ENCODE assay signal across 23 cellular contexts in the genomic region with DNA sequence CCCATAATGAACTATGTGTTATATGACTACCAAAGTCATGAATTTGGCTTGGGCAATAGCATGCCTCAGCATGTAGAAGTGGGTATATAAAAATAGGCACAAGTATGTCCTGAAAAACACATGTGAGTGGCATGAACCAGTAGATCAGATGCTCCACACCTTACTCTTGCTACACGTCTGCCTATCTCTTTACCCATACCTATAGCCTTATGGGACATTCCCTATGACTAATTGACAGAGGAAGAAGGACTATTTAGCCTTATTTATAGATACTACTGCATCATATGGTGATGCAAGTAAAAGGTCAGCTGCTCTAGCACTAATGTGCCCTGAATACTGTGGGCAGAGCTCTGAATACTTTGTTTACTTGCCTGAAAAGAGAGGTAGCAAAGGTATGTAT.
DNase-seq lines count a peak whose midpoint lies in the region; ATAC-seq, FAIRE-seq and TF ChIP-seq lines count a peak whose summit lies in the region.
"Had no signal": no experiment of that assay in that cellular context is flagged by ENCODE, and none has a peak within 500 bp of the region (broad histone marks: within the 10 kb centered on the region; RNA-seq: fewer than 3 reads in every experiment).

No MANE protein-coding gene starts in this region.

- ATAC-seq in GM18858 (IDR thresholded peaks at IDR 0.05; ENCODE audit: unreplicated experiment) (peak; percentile 53), HG02588 (IDR thresholded peaks at IDR 0.05; ENCODE audit: unreplicated experiment) (peak; percentile 43), HepG2 (no peak), HG03108 (IDR thresholded peaks at IDR 0.05; ENCODE audit: unreplicated experiment) (no peak)
- ATAC-seq: natural killer cell treated with Interleukin-12 subunit alpha and Interleukin-12 subunit beta and Interleukin-15 and Interleukin-18, amount 100 ng/mL, for 72 hours; PC-3 had no signal

- H3K36me3 ChIP-seq in keratinocyte (ENCODE audit: control insufficient read depth in 2 of 2, extremely low read depth in 1 of 2, insufficient read depth in 2 of 2, low read length in 2 of 2), result no peaks in the 10 kb centered on the region
- H3K36me3 ChIP-seq in HepG2 (replicated peaks in 1 of 2; ENCODE audit: control insufficient read depth in 1 of 2, insufficient read depth in 2 of 2, low read length in 2 of 2), result no peaks in the 10 kb centered on the region
- H3K36me3 ChIP-seq: brain microvascular endothelial cell, SJSA1, tibial nerve had no signal

- H2AFZ ChIP-seq in keratinocyte (ENCODE audit: control insufficient read depth, low read length) (no peak overlapping the region), HepG2 (ENCODE audit: low read length) (no peak overlapping the region)
- H2AFZ ChIP-seq: GM23248 had no signal

- H3K79me2 ChIP-seq in keratinocyte (ENCODE audit: control insufficient read depth, insufficient read depth, low read length) (no peaks in the 10 kb centered on the region), HepG2 (ENCODE audit: insufficient read depth, low read length) (no peaks in the 10 kb centered on the region)

- H3K27me3 ChIP-seq in keratinocyte (ENCODE audit: control insufficient read depth, extremely low read depth, insufficient read depth, low read length) (no peaks in the 10 kb centered on the region), HepG2 (ENCODE audit: control insufficient read depth in 1 of 2, insufficient read depth in 2 of 2, low read length in 2 of 2) (no peaks in the 10 kb centered on the region)
- H3K27me3 ChIP-seq: brain microvascular endothelial cell, SJSA1, tibial nerve had no signal

- no TSS peak for BruUV-seq in HepG2 (replicated peaks; lab: Mats Ljungman, UMichigan)

- TF ChIP-seq POLR2A in HepG2 (IDR thresholded peaks at IDR 0.05; ENCODE audit: insufficient read depth in 1 of 2, low read depth in 2 of 2, low read length in 2 of 2), result no peak

- FAIRE-seq in keratinocyte (lab: Jason Lieb, UNC) (peak; percentile 78), HepG2 (lab: Jason Lieb, UNC) (no peak)

- in situ Hi-C loops in HepG2 (cut with HindIII; ENCODE audit: extremely low pct_ligation_motif_present, low pct_unique_long_range_greater_than_20kb), result no loop called here

- no peak for TF ChIP-seq CTCF in keratinocyte (optimal IDR thresholded peaks at IDR 0.05 in 1 of 3, IDR thresholded peaks at IDR 0.05 in 1 of 3, conservative IDR thresholded peaks at IDR 0.05 in 1 of 3; ENCODE audit: extremely low read depth in 1 of 3, insufficient read depth in 2 of 3, low read length in 3 of 3)
- no peak for TF ChIP-seq CTCF in HepG2 (CRISPR knock-in tag; IDR thresholded peaks at IDR 0.05)

- H3K9me3 ChIP-seq in keratinocyte (ENCODE audit: control insufficient read depth, low read depth, low read length) (no peaks in the 10 kb centered on the region), HepG2 (ENCODE audit: low read length) (no peaks in the 10 kb centered on the region)
- H3K9me3 ChIP-seq: SJSA1, tibial nerve had no signal

- H3K27ac ChIP-seq in keratinocyte (ENCODE audit: control insufficient read depth, insufficient read depth, low read length) (peak overlapping the region; percentile 70), HepG2 (ENCODE audit: extremely low read length, insufficient read depth, low read length) (no peak overlapping the region), caudate nucleus (ENCODE audit: low read depth, low read length) (no peak overlapping the region)
- H3K27ac ChIP-seq: brain microvascular endothelial cell, GM23248, HL-60, SJSA1, tibial nerve, VCaP had no signal

- H3K4me1 ChIP-seq in keratinocyte (ENCODE audit: control insufficient read depth, extremely low read depth, insufficient read depth, low read length) (peaks cover 22% of the 10 kb centered on the region), HepG2 (ENCODE audit: insufficient read depth, low read length) (no peaks in the 10 kb centered on the region)

- no peak for TF ChIP-seq EP300 in HepG2 (IDR thresholded peaks at IDR 0.05; ENCODE audit: low read depth in 2 of 2, low read length in 2 of 2)
- no peak for TF ChIP-seq EP300 in HepG2 (CRISPR knock-in tag; IDR thresholded peaks at IDR 0.05; ENCODE audit: borderline replicate concordance)

- DNase-seq in HT1080 (ENCODE audit: low read depth) (peak; percentile 1), keratinocyte (ENCODE audit: low read depth, low spot score) (peak; percentile 77), HepG2 (ENCODE audit: low spot score) (no peak), caudate nucleus (lab: John Stamatoyannopoulos, UW) (no peak), NCI-H187 treated with DMSO at 0.1 percent for 48 hours (lab: John Stamatoyannopoulos, UW) (no peak)
- DNase-seq: activated CD4-positive, alpha-beta T cell treated with anti-CD3 and anti-CD28 coated beads, Interleukin-2, amount 50 U/mL, for 4 hours; activated effector memory CD4-positive, alpha-beta T cell treated with anti-CD3 and anti-CD28 coated beads, Interleukin-2, amount 50 U/mL, for 16 hours; brain microvascular endothelial cell; cortex of kidney; GM23248; head of caudate nucleus; NCI-H1694 treated with DMSO at 0.1 percent for 48 hours; NCI-H226; PC-3; stimulated activated CD4-positive, alpha-beta T cell treated with anti-CD3 and anti-CD28 coated beads, Interleukin-1b, Interleukin-23, amount 100 ng/mL, for 48 hours had no signal

- CTCF ChIA-PET in HepG2 (lab: Yijun Ruan, JAX; ENCODE audit: low intra/inter-chr PET ratio, low total read pairs), result no interaction called here

- TF ChIP-seq RAD21 in HepG2 (CRISPR knock-in tag; IDR thresholded peaks at IDR 0.05), result no peak

- WGBS in HepG2 (ENCODE audit: low lambda C conversion rate), result 0% methylated on average over 1 of the region's 1 CpG

- no peaks in the 10 kb centered on the region for H3K9me1 ChIP-seq in keratinocyte (ENCODE audit: control insufficient read depth, extremely low read depth, insufficient read depth, low read length)

- H4K20me1 ChIP-seq in keratinocyte (ENCODE audit: control insufficient read depth, extremely low read depth, insufficient read depth, low read length), result no peaks in the 10 kb centered on the region
- no peaks in the 10 kb centered on the region for H4K20me1 ChIP-seq in HepG2 (ENCODE audit: insufficient read depth, low read length)

- H3K4me2 ChIP-seq in keratinocyte (ENCODE audit: control insufficient read depth, extremely low read depth, insufficient read depth, low read depth, low read length), result peak overlapping the region; percentile 29
- no peak overlapping the region for H3K4me2 ChIP-seq in HepG2 (ENCODE audit: low read depth, low read length)

- POLR2A ChIA-PET in HepG2 (lab: Yijun Ruan, JAX), result no interaction called here

- peak overlapping the region; percentile 40 for H3K9ac ChIP-seq in keratinocyte (ENCODE audit: control insufficient read depth, extremely low read depth, insufficient read depth, low read length)
- H3K9ac ChIP-seq in HepG2 (ENCODE audit: insufficient read depth, low read depth, low read length), result no peak overlapping the region
- H3K9ac ChIP-seq: GM23248 had no signal

- H3K4me3 ChIP-seq in keratinocyte (ENCODE audit: control insufficient read depth in 2 of 3, extremely low read depth in 1 of 3, insufficient read depth in 2 of 3, low read depth in 1 of 3, low read length in 3 of 3) (no peak overlapping the region), HepG2 (replicated peaks in 1 of 3; ENCODE audit: insufficient read depth in 1 of 3, low read depth in 2 of 3, low read length in 3 of 3) (no peak overlapping the region)
- H3K4me3 ChIP-seq: GM23248, SJSA1, tibial nerve had no signal

- dilution Hi-C loops in keratinocyte (cut with MboI; ENCODE audit: extremely low pct_ligation_motif_present, low sequenced_read_pairs), result no loop called here

- intact Hi-C loops in HepG2 (cut with micrococcal nuclease; ENCODE audit: unreplicated experiment), result no loop called here

TF ChIP-seq in HepG2, 621 proteins besides CTCF, POLR2A, EP300 and RAD21:
- TF ChIP-seq SNRNP70 (IDR thresholded peaks at IDR 0.05; ENCODE audit: low read depth, low read length) (no peak), NFE2L1 (CRISPR knock-in tag; IDR thresholded peaks at IDR 0.05; ENCODE audit: borderline replicate concordance) (no peak), ZSCAN20 (CRISPR knock-in tag; IDR thresholded peaks at IDR 0.05; ENCODE audit: borderline replicate concordance) (no peak), JUNB (CRISPR knock-in tag; IDR thresholded peaks at IDR 0.05; ENCODE audit: borderline replicate concordance) (no peak), NFRKB (IDR thresholded peaks at IDR 0.05) (no peak), SP5 (CRISPR knock-in tag; IDR thresholded peaks at IDR 0.05; ENCODE audit: borderline replicate concordance, low read depth) (no peak), STAT5B (CRISPR knock-in tag; IDR thresholded peaks at IDR 0.05) (no peak), SMARCC2 (IDR thresholded peaks at IDR 0.05) (no peak), MED8 (CRISPR knock-in tag; IDR thresholded peaks at IDR 0.05; ENCODE audit: insufficient replicate concordance) (no peak), HDAC6 (IDR thresholded peaks at IDR 0.05; ENCODE audit: low read depth, low read length) (no peak), ZNF501 (CRISPR knock-in tag; IDR thresholded peaks at IDR 0.05) (no peak), ZKSCAN8 (CRISPR knock-in tag; IDR thresholded peaks at IDR 0.05; ENCODE audit: borderline replicate concordance) (no peak), ZNF530 (CRISPR knock-in tag; IDR thresholded peaks at IDR 0.05; ENCODE audit: low read depth) (no peak), SMAD3 (CRISPR knock-in tag; IDR thresholded peaks at IDR 0.05) (no peak), BRD4 (CRISPR knock-in tag; IDR thresholded peaks at IDR 0.05) (no peak)
- TF ChIP-seq, protein P1, sequence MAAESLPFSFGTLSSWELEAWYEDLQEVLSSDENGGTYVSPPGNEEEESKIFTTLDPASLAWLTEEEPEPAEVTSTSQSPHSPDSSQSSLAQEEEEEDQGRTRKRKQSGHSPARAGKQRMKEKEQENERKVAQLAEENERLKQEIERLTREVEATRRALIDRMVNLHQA (CRISPR knock-in tag; IDR thresholded peaks at IDR 0.05), result no peak
- TF ChIP-seq, protein P2, sequence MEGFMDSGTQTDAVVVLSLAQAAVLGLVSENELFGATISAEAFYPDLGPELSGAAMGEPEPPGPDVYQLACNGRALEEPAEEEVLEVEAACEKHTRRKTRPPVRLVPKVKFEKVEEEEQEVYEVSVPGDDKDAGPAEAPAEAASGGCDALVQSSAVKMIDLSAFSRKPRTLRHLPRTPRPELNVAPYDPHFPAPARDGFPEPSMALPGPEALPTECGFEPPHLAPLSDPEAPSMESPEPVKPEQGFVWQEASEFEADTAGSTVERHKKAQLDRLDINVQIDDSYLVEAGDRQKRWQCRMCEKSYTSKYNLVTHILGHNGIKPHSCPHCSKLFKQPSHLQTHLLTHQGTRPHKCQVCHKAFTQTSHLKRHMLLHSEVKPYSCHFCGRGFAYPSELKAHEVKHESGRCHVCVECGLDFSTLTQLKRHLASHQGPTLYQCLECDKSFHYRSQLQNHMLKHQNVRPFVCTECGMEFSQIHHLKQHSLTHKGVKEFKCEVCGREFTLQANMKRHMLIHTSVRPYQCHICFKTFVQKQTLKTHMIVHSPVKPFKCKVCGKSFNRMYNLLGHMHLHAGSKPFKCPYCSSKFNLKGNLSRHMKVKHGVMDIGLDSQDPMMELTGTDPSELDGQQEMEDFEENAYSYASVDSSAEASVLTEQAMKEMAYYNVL (CRISPR knock-in tag; IDR thresholded peaks at IDR 0.05; ENCODE audit: borderline replicate concordance), result no peak
TF ChIP-seq in HepG2: peak in this region for 0.

Comparison
In these comparisons a context has a peak if more than half of its experiments do, and no peak if none do; other contexts are left out.
1. ATAC-seq: peak in GM18858 (single experiment) and HG02588 (single experiment); none in HepG2 (single experiment) and HG03108 (single experiment).
2. DNase-seq: peak in HT1080 (single experiment) and keratinocyte (single experiment); none in HepG2 (single experiment), caudate nucleus (0 of 61) and NCI-H187 treated with DMSO at 0.1 percent for 48 hours (single experiment).